ENCODE assay signal across 22 cellular contexts in genomic region chr1:98314591-98314990, GRCh38.
"Had no signal": no experiment of that assay in that cellular context is flagged by ENCODE, and none has a peak within 500 bp of the region (broad histone marks: within the 10 kb centered on the region; RNA-seq: fewer than 3 reads in every experiment).

No MANE protein-coding gene starts in this region.

- FAIRE-seq: astrocyte, TTC549 had no signal

- H2AFZ ChIP-seq: PC-9 had no signal

- H3K4me3 ChIP-seq: PC-9 had no signal

- ATAC-seq: activated T-helper 17 cell treated with anti-CD3 and anti-CD28 coated beads, Interleukin-2, amount 50 U/mL, for 72 hours; T-helper 17 cell had no signal

- DNase-seq: activated B cell treated with CpG ODN at 0.5 μM for 24 hours; activated CD4-positive, alpha-beta memory T cell treated with anti-CD3 and anti-CD28 coated beads, Interleukin-2, amount 10 ng/mL, durations not matched to agents 7 days and 5 days; activated CD4-positive, alpha-beta T cell treated with anti-CD3 and anti-CD28 coated beads for 1 hour; activated CD4-positive, alpha-beta T cell treated with anti-CD3 and anti-CD28 coated beads, Interleukin-2, amount 10 ng/mL, durations not matched to agents 24 days and 14 days; activated gamma-delta T cell; activated naive CD4-positive, alpha-beta T cell treated with anti-CD3 and anti-CD28 coated beads for 36 hours; activated T-cell treated with anti-CD3 and anti-CD28 coated beads for 4 hours; activated T-cell treated with anti-CD3 and anti-CD28 coated beads, Interleukin-2, amount 50 U/mL, for 48 hours; amygdala; KG1; NCI-H1092; NCI-H1417; NCI-H1930; NCI-H526; NCI-H82; PC-9; SHP77 treated with DMSO at 0.1 percent for 48 hours; T-helper 17 cell; T1000 had no signal

- H3K4me2 ChIP-seq: PC-9 had no signal

- H3K27ac ChIP-seq: PC-9 had no signal
